11 cellular contexts compared by ENCODE assay signal in the genomic region with DNA sequence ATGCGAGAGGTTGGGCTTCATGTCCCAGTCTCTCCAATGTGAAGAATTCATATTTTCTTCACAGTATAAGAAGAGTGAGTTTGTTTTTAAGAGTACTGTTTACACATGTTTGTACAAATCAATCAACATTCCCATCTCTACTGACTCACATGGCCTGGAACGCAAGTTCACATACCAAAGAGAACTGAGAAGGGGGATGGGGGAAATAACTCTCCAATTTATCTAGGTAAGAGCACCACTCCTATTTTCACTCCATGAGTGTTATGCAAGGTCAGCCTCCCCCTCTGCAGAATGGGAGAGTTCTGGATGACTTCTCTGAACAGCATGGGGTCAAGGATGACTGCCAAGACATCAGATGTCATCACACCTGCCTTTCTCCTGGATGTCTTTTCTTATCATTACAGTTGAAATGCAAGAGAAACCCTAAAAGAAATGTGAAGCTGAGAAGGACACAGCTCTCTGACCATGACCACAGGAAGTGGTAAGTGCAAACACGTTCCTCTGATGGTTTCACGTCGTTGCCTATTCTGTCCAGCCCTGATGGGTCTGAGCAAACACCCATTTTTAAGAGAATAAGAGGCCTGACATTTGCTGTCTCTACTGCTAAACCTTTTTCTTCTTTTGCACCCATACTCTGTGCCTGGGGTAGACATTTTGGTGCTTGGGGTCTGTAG.
DNase-seq lines count a peak whose midpoint lies in the region; ATAC-seq and TF ChIP-seq lines count a peak whose summit lies in the region.
"Had no signal": no experiment of that assay in that cellular context is flagged by ENCODE, and none has a peak within 500 bp of the region (broad histone marks: within the 10 kb centered on the region; RNA-seq: fewer than 3 reads in every experiment).

No MANE protein-coding gene starts in this region.

- no peaks in the 10 kb centered on the region for H3K27me3 Mint-ChIP-seq in endodermal cell (ENCODE audit: insufficient read depth)

- H3K9me3 ChIP-seq in endodermal cell (ENCODE audit: control insufficient read depth, low read length) = no peaks in the 10 kb centered on the region
- H3K9me3 ChIP-seq: thoracic aorta had no signal

- H3K9ac ChIP-seq in endodermal cell (ENCODE audit: extremely low read depth, low read length, poor library complexity, severe bottlenecking) = no peak overlapping the region

- H3K27ac ChIP-seq in endodermal cell (ENCODE audit: low read depth, low read length) = no peak overlapping the region
- H3K27ac ChIP-seq: thoracic aorta had no signal

- no peak overlapping the region for H3K4me3 Mint-ChIP-seq in endodermal cell
- H3K4me3 Mint-ChIP-seq: nephron had no signal

- TF ChIP-seq CTCF in GM12865 (IDR thresholded peaks at IDR 0.05; ENCODE audit: insufficient read depth, low read depth, low read length, missing control alignments) (no peak), endodermal cell (conservative IDR thresholded peaks at IDR 0.05) (no peak)

- no peak overlapping the region for H3K4me3 ChIP-seq in GM12865 (ENCODE audit: low read depth, low read length)
- H3K4me3 ChIP-seq in endodermal cell (ENCODE audit: low read length) = no peak overlapping the region
- H3K4me3 ChIP-seq: thoracic aorta had no signal

- no peaks in the 10 kb centered on the region for H3K4me1 ChIP-seq in endodermal cell (ENCODE audit: control insufficient read depth, insufficient read depth, low read length)

- ATAC-seq in GM21576 (IDR thresholded peaks at IDR 0.05; ENCODE audit: unreplicated experiment) = peak; percentile 68

- no peaks in the 10 kb centered on the region for H3K36me3 Mint-ChIP-seq in endodermal cell (ENCODE audit: low read depth)

- 94 to 100% methylated on average over 4 to 5 of the region's 5 CpGs for WGBS in endodermal cell (ENCODE audit: insufficient coverage in 1 of 2, insufficient read length in 1 of 2), 2 experiments

- no peaks in the 10 kb centered on the region for H3K36me3 ChIP-seq in endodermal cell (ENCODE audit: control insufficient read depth, insufficient read depth, low read length)
- H3K36me3 ChIP-seq: thoracic aorta had no signal

- H3K27ac Mint-ChIP-seq in endodermal cell = no peak overlapping the region
- H3K27ac Mint-ChIP-seq: nephron had no signal

- peaks cover 23% of the 10 kb centered on the region for H3K4me1 Mint-ChIP-seq in endodermal cell

- DNase-seq in GM12865 (ENCODE audit: low read depth) = peak; percentile 82
- peak; percentile 49 for DNase-seq in HS-5 (ENCODE audit: low read depth)
- peak; percentile 87 for DNase-seq in iris pigment epithelial cell (ENCODE audit: low read depth)
- no peak for DNase-seq in NCI-H2171 (lab: John Stamatoyannopoulos, UW)
- DNase-seq in NCI-H2171 treated with DMSO at 0.1 percent for 48 hours (lab: John Stamatoyannopoulos, UW) = no peak
- no peak for DNase-seq in endodermal cell
- no peak for DNase-seq in NCI-H187 treated with DMSO at 0.1 percent for 48 hours (lab: John Stamatoyannopoulos, UW)
- DNase-seq: NCI-H748 treated with DMSO at 0.1 percent for 48 hours had no signal

- no peaks in the 10 kb centered on the region for H3K9me3 Mint-ChIP-seq in endodermal cell
- H3K9me3 Mint-ChIP-seq: nephron had no signal

- H3K27me3 ChIP-seq in endodermal cell (ENCODE audit: control insufficient read depth, insufficient read depth, low read length, poor library complexity, severe bottlenecking) = no peaks in the 10 kb centered on the region

Comparison
In these comparisons a context has a peak if more than half of its experiments do, and no peak if none do; other contexts are left out.
1. DNase-seq: peak in GM12865 (single experiment), HS-5 (single experiment) and iris pigment epithelial cell (single experiment); none in NCI-H2171 (single experiment), NCI-H2171 treated with DMSO at 0.1 percent for 48 hours (single experiment), endodermal cell (single experiment) and NCI-H187 treated with DMSO at 0.1 percent for 48 hours (single experiment).